In the genomic region with DNA sequence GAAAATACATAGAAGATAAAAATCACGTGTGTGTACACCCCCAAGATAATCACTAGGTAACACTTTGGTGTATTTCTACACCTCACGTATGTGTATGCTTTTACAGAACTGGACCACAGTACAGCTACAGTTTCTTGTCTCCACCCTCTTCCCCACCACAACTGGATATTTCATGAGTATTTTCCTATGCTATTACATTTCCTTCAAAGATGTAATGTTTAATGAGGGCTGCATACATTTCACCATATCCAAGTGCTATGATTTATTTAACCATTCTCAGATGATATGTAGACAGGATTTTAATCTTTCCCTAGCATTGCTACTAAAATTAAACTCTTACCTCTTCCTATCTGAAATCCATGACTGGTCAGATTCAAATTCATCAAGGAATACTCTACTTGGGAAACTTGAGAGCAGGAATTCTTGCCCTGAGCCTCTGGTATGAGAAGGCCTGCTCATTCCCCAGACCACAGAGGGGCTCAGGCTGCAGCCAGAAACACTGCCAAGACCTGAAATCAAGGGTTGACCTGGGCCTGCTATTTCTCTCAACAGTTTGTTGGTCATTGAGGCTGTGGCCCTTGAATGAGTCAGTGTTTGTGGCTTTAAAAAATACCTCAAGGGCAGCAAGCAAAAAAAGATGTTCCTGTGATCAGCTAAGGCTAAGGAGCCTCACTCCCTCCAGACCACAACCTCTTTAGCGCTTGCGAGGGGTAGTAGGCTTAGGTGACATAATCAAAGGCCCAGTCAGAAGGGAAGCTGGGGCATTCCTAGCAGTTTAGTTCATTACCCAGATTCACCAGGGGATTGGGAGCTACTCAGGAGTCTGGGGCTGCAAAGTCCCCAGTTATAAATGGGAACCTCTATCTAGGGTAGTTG, we compare ENCODE assay signal across 8 cellular contexts. TPM values are rescaled to one million over a fixed set of nuclear protein-coding genes. Genes with fewer than 3 reads are reported as not detected.
DNase-seq lines count a peak whose midpoint lies in the region; ATAC-seq and TF ChIP-seq lines count a peak whose summit lies in the region.

No MANE protein-coding gene starts in this region.

- TF ChIP-seq CTCF in AG09309 (IDR thresholded peaks at IDR 0.05; ENCODE audit: control insufficient read depth, insufficient read depth, low read depth, low read length, missing control alignments), result no peak
- no peak for TF ChIP-seq CTCF in mammary epithelial cell (conservative IDR thresholded peaks at IDR 0.05 in 1 of 2, IDR thresholded peaks at IDR 0.05 in 1 of 2; ENCODE audit: extremely low read depth in 1 of 2, insufficient read depth in 1 of 2, low read depth in 1 of 2, low read length in 2 of 2)
- no peak for TF ChIP-seq CTCF in endothelial cell (IDR thresholded peaks at IDR 0.05; ENCODE audit: unreplicated experiment)

- peaks cover 15% of the 10 kb centered on the region for H3K4me1 ChIP-seq in mammary epithelial cell (ENCODE audit: insufficient read depth, low read length)

- 63% methylated on average over 3 of the region's 4 CpGs for WGBS in mammary epithelial cell (ENCODE audit: low coverage, missing lambda C conversion rate)

- H3K4me3 ChIP-seq in AG09309 (ENCODE audit: control insufficient read depth, low read depth, low read length) (no peak overlapping the region), mammary epithelial cell (replicated peaks in 1 of 3; ENCODE audit: insufficient read depth in 1 of 3, low read depth in 2 of 3, low read length in 3 of 3) (no peak overlapping the region)

- no peaks in the 10 kb centered on the region for H4K20me1 ChIP-seq in mammary epithelial cell (ENCODE audit: insufficient read depth, low read length)

- CTCF ChIA-PET in mammary epithelial cell (lab: Charles Lee; ENCODE audit: low non-redundant PET), result no interaction called here

- peaks cover 46% of the 10 kb centered on the region for H3K4me1 Mint-ChIP-seq in endothelial cell (ENCODE audit: unreplicated experiment)

- no peaks in the 10 kb centered on the region for H3K9me3 Mint-ChIP-seq in endothelial cell (ENCODE audit: unreplicated experiment)

- no peaks in the 10 kb centered on the region for H3K27me3 ChIP-seq in mammary epithelial cell (ENCODE audit: insufficient read depth, low read length)

- H3K4me2 ChIP-seq in mammary epithelial cell (ENCODE audit: insufficient read depth, low read depth, low read length), result peak overlapping the region; percentile 2

- no peak overlapping the region for H3K27ac ChIP-seq in mammary epithelial cell (ENCODE audit: insufficient read depth, low read depth, low read length)

- intact Hi-C loops in mammary epithelial cell (cut with micrococcal nuclease), result no loop called here

- BruUV-seq in mammary epithelial cell (replicated peaks; lab: Mats Ljungman, UMichigan), result no TSS peak

- H3K79me2 ChIP-seq in mammary epithelial cell (ENCODE audit: insufficient read depth, low read length), result no peaks in the 10 kb centered on the region

- no peak overlapping the region for H3K27ac Mint-ChIP-seq in endothelial cell (ENCODE audit: unreplicated experiment)

- ATAC-seq in GM19468 (IDR thresholded peaks at IDR 0.05; ENCODE audit: extremely low read depth, unreplicated experiment) (peak; percentile 30), HG03565 (IDR thresholded peaks at IDR 0.05; ENCODE audit: unreplicated experiment) (peak; percentile 79)

- no peak overlapping the region for H3K9ac ChIP-seq in mammary epithelial cell (ENCODE audit: insufficient read depth, low read length)

- no peaks in the 10 kb centered on the region for H3K9me3 ChIP-seq in mammary epithelial cell (replicated peaks; ENCODE audit: insufficient read depth, low read length)

- no peaks in the 10 kb centered on the region for H3K36me3 Mint-ChIP-seq in endothelial cell (ENCODE audit: low read depth, unreplicated experiment)

- dilution Hi-C loops in mammary epithelial cell (cut with HindIII; ENCODE audit: low sequenced_read_pairs), result loop anchor here (10.0 kb wide), 1 partner anchor 57 kb away; no protein-coding TSS in a partner anchor

- peaks cover 2% of the 10 kb centered on the region for H3K27me3 Mint-ChIP-seq in endothelial cell (ENCODE audit: unreplicated experiment)

- in situ Hi-C loops in mammary epithelial cell (cut with MboI; ENCODE audit: low sequenced_read_pairs in 2 of 2), result no loop called here

- DNase-seq in AG09309 (ENCODE audit: low read depth), result peak; percentile 82
- DNase-seq in mammary epithelial cell, result peak; percentile 77
- no peak for DNase-seq in SIG-M5 treated with dmso at 0.1 percent for 504 hours (lab: John Stamatoyannopoulos, UW; ENCODE audit: unreplicated experiment)
- no peak for DNase-seq in activated naive CD4-positive, alpha-beta T cell treated with Interleukin-2 at 50 U/mL for 16 hours
- no peak for DNase-seq in NCI-H2107 (lab: John Stamatoyannopoulos, UW)
- no peak for DNase-seq in endothelial cell (ENCODE audit: low spot score)

- H2AFZ ChIP-seq in mammary epithelial cell (ENCODE audit: low read depth, low read length), result no peak overlapping the region

- no peaks in the 10 kb centered on the region for H3K36me3 ChIP-seq in mammary epithelial cell (ENCODE audit: insufficient read depth, low read length)

- no peak overlapping the region for H3K4me3 Mint-ChIP-seq in endothelial cell (ENCODE audit: unreplicated experiment)

RNA-seq across cellular contexts. Expression of a gene that starts 55.5 kb away (rescaled TPM):
- total RNA-seq in mammary epithelial cell, result 1 to 10 TPM; 5.1 to 8.0 TPM
- polyA plus RNA-seq in mammary epithelial cell, result 2.3 TPM
- polyA minus RNA-seq in mammary epithelial cell, result 1.0 TPM
- 72.8 TPM for total RNA-seq in endothelial cell (ENCODE audit: unreplicated experiment)

Comparison
In these comparisons a context has a peak if more than half of its experiments do, and no peak if none do; other contexts are left out.
1. DNase-seq: peak in AG09309 (single experiment) and mammary epithelial cell (single experiment); none in SIG-M5 treated with dmso at 0.1 percent for 504 hours (single experiment), activated naive CD4-positive, alpha-beta T cell treated with Interleukin-2 at 50 U/mL for 16 hours (single experiment), NCI-H2107 (single experiment) and endothelial cell (single experiment).